Comparison of ENCODE assay signal across 29 cellular contexts in genomic region chr1:174358344-174358743, GRCh38.
A peak's percentile ranks its signal among the peaks of the same experiment; 100 is the strongest.
DNase-seq lines count a peak whose midpoint lies in the region; ATAC-seq, FAIRE-seq and TF ChIP-seq lines count a peak whose summit lies in the region.
"Had no signal": no experiment of that assay in that cellular context is flagged by ENCODE, and none has a peak within 500 bp of the region (broad histone marks: within the 10 kb centered on the region; RNA-seq: fewer than 3 reads in every experiment).

No MANE protein-coding gene starts in this region.

- H3K36me3 Mint-ChIP-seq in stimulated activated effector memory CD8-positive, alpha-beta T cell treated with anti-CD3 and anti-CD28 coated beads, Interleukin-12 subunit alpha, Interleukin-12 subunit beta, amount 100 ng/mL, for 72 hours, result no peaks in the 10 kb centered on the region

- H3K9me3 Mint-ChIP-seq in stimulated activated effector memory CD8-positive, alpha-beta T cell treated with anti-CD3 and anti-CD28 coated beads, Interleukin-12 subunit alpha, Interleukin-12 subunit beta, amount 100 ng/mL, for 72 hours, result no peaks in the 10 kb centered on the region
- H3K9me3 Mint-ChIP-seq: memory B cell; stimulated activated naive CD8-positive, alpha-beta T cell treated with anti-CD3 and anti-CD28 coated beads, Interleukin-15, Interleukin-2, amounts not matched to agents 100 ng/mL and 50 ng/mL, for 24 hours had no signal

- CTCF ChIA-PET in HepG2 (lab: Yijun Ruan, JAX; ENCODE audit: low intra/inter-chr PET ratio, low total read pairs), result no interaction called here

- no peaks in the 10 kb centered on the region for H3K27me3 ChIP-seq in right lobe of liver
- H3K27me3 ChIP-seq in HepG2 (ENCODE audit: control insufficient read depth in 1 of 2, insufficient read depth in 2 of 2, low read length in 2 of 2), result no peaks in the 10 kb centered on the region
- H3K27me3 ChIP-seq: body of pancreas, esophagus squamous epithelium, tibial artery had no signal

- FAIRE-seq in HepG2 (lab: Jason Lieb, UNC), result no peak
- FAIRE-seq: kidney had no signal

- no peaks in the 10 kb centered on the region for H3K79me2 ChIP-seq in HepG2 (ENCODE audit: insufficient read depth, low read length)

- TF ChIP-seq EP300 in HepG2 (IDR thresholded peaks at IDR 0.05; ENCODE audit: low read depth in 2 of 2, low read length in 2 of 2) (no peak), HepG2 (CRISPR knock-in tag; IDR thresholded peaks at IDR 0.05; ENCODE audit: borderline replicate concordance) (no peak)

- no peak overlapping the region for H3K4me3 ChIP-seq in right lobe of liver
- H3K4me3 ChIP-seq in HepG2 (replicated peaks in 1 of 3; ENCODE audit: insufficient read depth in 1 of 3, low read depth in 2 of 3, low read length in 3 of 3), result no peak overlapping the region
- H3K4me3 ChIP-seq: body of pancreas, esophagus squamous epithelium, tibial artery had no signal

- no peak overlapping the region for H3K4me2 ChIP-seq in HepG2 (ENCODE audit: low read depth, low read length)

- H3K4me1 ChIP-seq in right lobe of liver (no peaks in the 10 kb centered on the region), HepG2 (ENCODE audit: insufficient read depth, low read length) (no peaks in the 10 kb centered on the region)

- no peak overlapping the region for H2AFZ ChIP-seq in HepG2 (ENCODE audit: low read length)

- no peak overlapping the region for H3K4me3 Mint-ChIP-seq in stimulated activated effector memory CD8-positive, alpha-beta T cell treated with anti-CD3 and anti-CD28 coated beads, Interleukin-12 subunit alpha, Interleukin-12 subunit beta, amount 100 ng/mL, for 72 hours
- H3K4me3 Mint-ChIP-seq: activated B cell treated with CpG ODN at 0.5 μM for 24 hours; activated naive CD8-positive, alpha-beta T cell treated with anti-CD3 and anti-CD28 coated beads, Interleukin-2, amount 10 ng/mL, durations not matched to agents 7 days and 5 days; memory B cell; stimulated activated naive CD8-positive, alpha-beta T cell treated with anti-CD3 and anti-CD28 coated beads, Interleukin-15, Interleukin-2, amounts not matched to agents 100 ng/mL and 50 ng/mL, for 24 hours had no signal

- TF ChIP-seq POLR2A in right lobe of liver (IDR thresholded peaks at IDR 0.05) (no peak), HepG2 (IDR thresholded peaks at IDR 0.05; ENCODE audit: insufficient read depth in 1 of 2, low read depth in 2 of 2, low read length in 2 of 2) (no peak), erythroblast (IDR thresholded peaks at IDR 0.05; ENCODE audit: low read length) (no peak)

- H3K27ac Mint-ChIP-seq in stimulated activated effector memory CD8-positive, alpha-beta T cell treated with anti-CD3 and anti-CD28 coated beads, Interleukin-12 subunit alpha, Interleukin-12 subunit beta, amount 100 ng/mL, for 72 hours, result no peak overlapping the region
- H3K27ac Mint-ChIP-seq: activated B cell treated with CpG ODN at 0.5 μM for 24 hours; activated naive CD8-positive, alpha-beta T cell treated with anti-CD3 and anti-CD28 coated beads, Interleukin-2, amount 10 ng/mL, durations not matched to agents 7 days and 5 days; memory B cell; stimulated activated naive CD8-positive, alpha-beta T cell treated with anti-CD3 and anti-CD28 coated beads, Interleukin-15, Interleukin-2, amounts not matched to agents 100 ng/mL and 50 ng/mL, for 24 hours had no signal

- peaks cover 21% of the 10 kb centered on the region for H3K4me1 Mint-ChIP-seq in stimulated activated effector memory CD8-positive, alpha-beta T cell treated with anti-CD3 and anti-CD28 coated beads, Interleukin-12 subunit alpha, Interleukin-12 subunit beta, amount 100 ng/mL, for 72 hours
- H3K4me1 Mint-ChIP-seq: activated naive CD8-positive, alpha-beta T cell treated with anti-CD3 and anti-CD28 coated beads, Interleukin-2, amount 10 ng/mL, durations not matched to agents 7 days and 5 days had no signal

- intact Hi-C loops in right lobe of liver (cut with DNase I), result no loop called here
- intact Hi-C loops in HepG2 (cut with micrococcal nuclease; ENCODE audit: unreplicated experiment), result no loop called here

- H3K9me3 ChIP-seq in right lobe of liver, result no peaks in the 10 kb centered on the region
- no peaks in the 10 kb centered on the region for H3K9me3 ChIP-seq in HepG2 (ENCODE audit: low read length)
- H3K9me3 ChIP-seq: body of pancreas, esophagus squamous epithelium, tibial artery had no signal

- TF ChIP-seq RAD21 in HepG2 (CRISPR knock-in tag; IDR thresholded peaks at IDR 0.05), result no peak

- DNase-seq in DMS 273 (lab: John Stamatoyannopoulos, UW; ENCODE audit: unreplicated experiment) (peak; percentile 6), DMS 273 treated with DMSO at 0.1 percent for 48 hours (lab: John Stamatoyannopoulos, UW) (no peak), right lobe of liver (no peak), HepG2 (ENCODE audit: low spot score) (no peak), erythroblast (lab: John Stamatoyannopoulos, UW) (peak; percentile 41 to 73), GOT3 (lab: John Stamatoyannopoulos, UW) (no peak)
- no peak for DNase-seq in stimulated activated effector memory CD8-positive, alpha-beta T cell treated with anti-CD3 and anti-CD28 coated beads, Interleukin-12 subunit alpha, Interleukin-12 subunit beta, amount 100 ng/mL, for 72 hours (ENCODE audit: low spot score in 2 of 2)
- DNase-seq: 8988T; activated B cell treated with CpG ODN at 0.5 μM for 24 hours; activated CD4-positive, alpha-beta T cell treated with anti-CD3 and anti-CD28 coated beads, Interleukin-2, amount 50 U/mL, for 48 hours; activated CD8-positive, alpha-beta memory T cell treated with anti-CD3 and anti-CD28 coated beads, Interleukin-2, amount 50 U/mL, for 48 hours; activated effector memory CD4-positive, alpha-beta T cell treated with Interleukin-2 at 50 U/mL for 16 hours; activated naive CD8-positive, alpha-beta T cell treated with anti-CD3 and anti-CD28 coated beads, Interleukin-2, amount 10 ng/mL, durations not matched to agents 7 days and 5 days; body of pancreas; effector memory CD4-positive, alpha-beta T cell; esophagus squamous epithelium; HCEC 1CT; IMR-90; kidney; MM.1S; NCI-H1694; NCI-H524; stimulated activated CD4-positive, alpha-beta T cell treated with anti-CD3 and anti-CD28 coated beads, Interleukin-4, amount 100 ng/mL, for 4 hours; T-helper 9 cell; tibial artery had no signal

- no peaks in the 10 kb centered on the region for H4K20me1 ChIP-seq in HepG2 (ENCODE audit: insufficient read depth, low read length)

- ATAC-seq in right lobe of liver, result peak in 3 of 4 donors; percentile 40 to 82 (median 78)
- no peak for ATAC-seq in HepG2
- ATAC-seq in stimulated activated effector memory CD8-positive, alpha-beta T cell treated with anti-CD3 and anti-CD28 coated beads, Interleukin-12 subunit alpha, Interleukin-12 subunit beta, amount 100 ng/mL, for 72 hours, result no peak
- ATAC-seq in GM19351 (IDR thresholded peaks at IDR 0.05; ENCODE audit: unreplicated experiment), result no peak
- ATAC-seq: body of pancreas had no signal

- TF ChIP-seq CTCF in right lobe of liver (IDR thresholded peaks at IDR 0.05) (no peak), HepG2 (CRISPR knock-in tag; IDR thresholded peaks at IDR 0.05) (no peak)

- POLR2A ChIA-PET in HepG2 (lab: Yijun Ruan, JAX), result no interaction called here

- in situ Hi-C loops in HepG2 (cut with HindIII; ENCODE audit: extremely low pct_ligation_motif_present, low pct_unique_long_range_greater_than_20kb), result no loop called here

- H3K9ac ChIP-seq in HepG2 (ENCODE audit: insufficient read depth, low read depth, low read length), result no peak overlapping the region

- H3K36me3 ChIP-seq in right lobe of liver, result no peaks in the 10 kb centered on the region
- no peaks in the 10 kb centered on the region for H3K36me3 ChIP-seq in HepG2 (replicated peaks in 1 of 2; ENCODE audit: control insufficient read depth in 1 of 2, insufficient read depth in 2 of 2, low read length in 2 of 2)
- H3K36me3 ChIP-seq: esophagus squamous epithelium, tibial artery had no signal

- 64% methylated on average over 3 of the region's 3 CpGs for WGBS in right lobe of liver (ENCODE audit: insufficient coverage, low coverage, low lambda C conversion rate, missing lambda C conversion rate)
- 96% methylated on average over 3 of the region's 3 CpGs for WGBS in HepG2 (ENCODE audit: low lambda C conversion rate)

- BruUV-seq in HepG2 (replicated peaks; lab: Mats Ljungman, UMichigan), result no TSS peak

- H3K27ac ChIP-seq in right lobe of liver (no peak overlapping the region), HepG2 (ENCODE audit: extremely low read length, insufficient read depth, low read length) (no peak overlapping the region)
- H3K27ac ChIP-seq: body of pancreas, esophagus squamous epithelium, HL-60, tibial artery had no signal

TF ChIP-seq in HepG2, 621 proteins besides CTCF, POLR2A, EP300 and RAD21:
- TF ChIP-seq ZNF772 (CRISPR knock-in tag; IDR thresholded peaks at IDR 0.05) (no peak), NFIB (CRISPR knock-in tag; IDR thresholded peaks at IDR 0.05; ENCODE audit: borderline replicate concordance) (no peak), KDM4B (CRISPR knock-in tag; IDR thresholded peaks at IDR 0.05) (no peak), THAP7 (CRISPR knock-in tag; IDR thresholded peaks at IDR 0.05) (no peak), GPN1 (CRISPR knock-in tag; IDR thresholded peaks at IDR 0.05; ENCODE audit: borderline replicate concordance) (no peak), NRL (CRISPR knock-in tag; IDR thresholded peaks at IDR 0.05; ENCODE audit: borderline replicate concordance) (no peak), AHR (CRISPR knock-in tag; IDR thresholded peaks at IDR 0.05) (no peak), KLF15 (CRISPR knock-in tag; IDR thresholded peaks at IDR 0.05; ENCODE audit: borderline replicate concordance) (no peak), JUN (CRISPR knock-in tag; IDR thresholded peaks at IDR 0.05) (no peak), ZNF597 (CRISPR knock-in tag; IDR thresholded peaks at IDR 0.05) (no peak), ZSCAN20 (CRISPR knock-in tag; IDR thresholded peaks at IDR 0.05; ENCODE audit: borderline replicate concordance) (no peak), MED1 (CRISPR knock-in tag; IDR thresholded peaks at IDR 0.05) (no peak)

Comparison
In these comparisons a context has a peak if more than half of its experiments do, and no peak if none do; other contexts are left out.
1. DNase-seq: peak in DMS 273 (single experiment) and erythroblast (2 of 2); none in DMS 273 treated with DMSO at 0.1 percent for 48 hours (single experiment), right lobe of liver (0 of 3), HepG2 (single experiment), GOT3 (single experiment) and stimulated activated effector memory CD8-positive, alpha-beta T cell treated with anti-CD3 and anti-CD28 coated beads, Interleukin-12 subunit alpha, Interleukin-12 subunit beta, amount 100 ng/mL, for 72 hours (0 of 2).
2. ATAC-seq: peak in right lobe of liver (3 of 4); none in HepG2 (single experiment), stimulated activated effector memory CD8-positive, alpha-beta T cell treated with anti-CD3 and anti-CD28 coated beads, Interleukin-12 subunit alpha, Interleukin-12 subunit beta, amount 100 ng/mL, for 72 hours (single experiment) and GM19351 (single experiment).